8 cellular contexts compared by ENCODE assay signal in the genomic region with DNA sequence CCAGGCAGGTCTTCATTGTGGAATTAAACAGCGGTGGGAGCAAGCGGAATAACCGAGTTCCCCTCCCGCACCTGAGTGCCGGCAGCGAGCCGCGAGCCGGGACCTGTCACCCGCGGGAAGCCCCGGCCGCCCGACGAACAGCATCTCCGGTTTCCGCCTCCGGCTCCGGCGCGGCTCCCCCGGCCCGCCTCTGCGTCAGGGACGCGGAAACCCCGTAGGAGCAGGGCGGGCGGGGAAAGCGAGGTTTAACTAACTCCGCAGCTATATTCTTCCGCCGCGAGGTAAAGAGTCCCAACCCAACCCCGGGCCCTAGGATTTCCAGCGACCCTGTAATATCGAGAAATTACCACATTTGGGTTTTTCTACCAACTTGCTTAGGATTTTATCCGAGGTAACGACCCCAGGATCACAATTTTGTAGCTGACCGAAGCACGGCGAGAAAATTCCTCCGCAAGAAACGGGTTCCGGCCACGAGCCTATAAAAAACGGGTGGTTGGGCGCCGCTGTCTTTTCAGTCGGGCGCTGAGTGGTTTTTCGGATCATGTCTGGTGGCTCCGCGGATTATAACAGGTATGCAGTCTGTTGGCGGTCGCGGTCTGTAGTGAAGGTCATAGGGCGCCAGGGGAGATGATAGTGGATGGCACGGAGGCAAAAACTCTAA. TPM values are rescaled to one million over a fixed set of nuclear protein-coding genes. Genes with fewer than 3 reads are reported as not detected.
DNase-seq lines count a peak whose midpoint lies in the region; ATAC-seq, FAIRE-seq and TF ChIP-seq lines count a peak whose summit lies in the region.

A gene (plus strand): TSS at position 508 of the 661 bp plus-strand sequence. CDS start 34 bp downstream, at position 542.

- H3K27ac ChIP-seq in adipose tissue (ENCODE audit: low read depth, low read length): peak within 1 kb of the TSS; percentile 75
- H3K27ac ChIP-seq in cardiac muscle cell: peak within 1 kb of the TSS; percentile 99
- peak within 1 kb of the TSS; percentile 82 for H3K27ac ChIP-seq in trophoblast cell (ENCODE audit: low read depth, low read length)
- H3K27ac ChIP-seq in tibial artery: peak within 1 kb of the TSS; percentile 95 to 99

- TF ChIP-seq CTCF in cardiac muscle cell (IDR thresholded peaks at IDR 0.05; ENCODE audit: low read depth, low read length) (no peak), tibial artery (IDR thresholded peaks at IDR 0.05) (peak in 1 of 2 experiments; percentile 14)

- peak within 1 kb of the TSS; percentile 74 for H2AFZ ChIP-seq in trophoblast cell (ENCODE audit: insufficient read depth, low read length, poor library complexity)

- H3K4me1 ChIP-seq in cardiac muscle cell (ENCODE audit: low read depth) (peaks cover 12% of the 10 kb centered on the region), trophoblast cell (ENCODE audit: control insufficient read depth in 1 of 2, insufficient read depth in 2 of 2, low read length in 2 of 2) (peaks cover 0 to 2% of the 10 kb centered on the region in 2 experiments), tibial artery (peaks cover 0 to 39% (median 29%) of the 10 kb centered on the region in 4 donors)

- H2AK5ac ChIP-seq in trophoblast cell (ENCODE audit: low read length): peak within 1 kb of the TSS; percentile 16

- H4K8ac ChIP-seq in trophoblast cell (ENCODE audit: low read depth, low read length): peak within 1 kb of the TSS; percentile 89

- DNase-seq in GM12891 (ENCODE audit: insufficient read length, low spot score): peak; percentile 76
- peak; percentile 82 for DNase-seq in NCI-H146 treated with DMSO at 0.1 percent for 48 hours (lab: John Stamatoyannopoulos, UW; ENCODE audit: unreplicated experiment)
- DNase-seq in T-helper 1 cell: peak; percentile 81 to 93 (median 89)
- DNase-seq in cardiac muscle cell (ENCODE audit: low read depth in 1 of 2, low spot score in 1 of 2): peak; percentile 93 to 94
- peak; percentile 76 to 94 for DNase-seq in trophoblast cell
- DNase-seq in tibial artery: peak; percentile 85 to 92

- FAIRE-seq in GM12891 (lab: Jason Lieb, UNC): peak; percentile 85

- H3K36me3 ChIP-seq in cardiac muscle cell (peaks cover 40% of the 10 kb centered on the region), trophoblast cell (ENCODE audit: control insufficient read depth in 1 of 2, insufficient read depth in 2 of 2, low read length in 2 of 2) (peaks cover 6 to 31% of the 10 kb centered on the region in 2 experiments), tibial artery (peaks cover 39 to 42% (median 40%) of the 10 kb centered on the region in 3 donors)

- H3K4ac ChIP-seq in trophoblast cell (ENCODE audit: low read depth, low read length): peak within 1 kb of the TSS; percentile 94

- intact Hi-C loops in tibial artery (cut with DNase I; ENCODE audit: low total_unique reads): no loop called here

- 0 to 1% (median 0%) methylated on average over 59 of the region's 59 CpGs for WGBS in adipose tissue, 3 donors
- WGBS in trophoblast cell (ENCODE audit: extremely low coverage, insufficient coverage, insufficient read length): no CpG with 5 or more reads among the region's 59 CpGs

- peak; percentile 61 for ATAC-seq in HG02852 (IDR thresholded peaks at IDR 0.05; ENCODE audit: unreplicated experiment)

- no peak within 1 kb of the TSS for H3K23ac ChIP-seq in trophoblast cell (ENCODE audit: low read length)

- peak within 1 kb of the TSS; percentile 85 for H3K4me2 ChIP-seq in trophoblast cell (ENCODE audit: low read length)

- TF ChIP-seq POLR2A in GM12891 (IDR thresholded peaks at IDR 0.05; ENCODE audit: low read depth, low read length): peak; percentile 100

- H2BK5ac ChIP-seq in trophoblast cell (ENCODE audit: low read depth, low read length, poor library complexity): peak within 1 kb of the TSS; percentile 97

- peak within 1 kb of the TSS; percentile 85 for H4K91ac ChIP-seq in trophoblast cell (ENCODE audit: low read depth, low read length)

- peak within 1 kb of the TSS; percentile 94 for H2BK120ac ChIP-seq in trophoblast cell (ENCODE audit: insufficient read depth, low read length, poor library complexity)

- H3K9ac ChIP-seq in trophoblast cell (ENCODE audit: low read length): peak within 1 kb of the TSS; percentile 87

- H3K27me3 ChIP-seq in cardiac muscle cell (no peaks in the 10 kb centered on the region), trophoblast cell (ENCODE audit: insufficient read depth, low read length) (no peaks in the 10 kb centered on the region), tibial artery (no peaks in the 10 kb centered on the region)

- H3K18ac ChIP-seq in trophoblast cell (ENCODE audit: low read length): peak within 1 kb of the TSS; percentile 70

- peaks cover 14% of the 10 kb centered on the region for H3K79me1 ChIP-seq in trophoblast cell (ENCODE audit: low read length)

- peak within 1 kb of the TSS; percentile 60 for H4K12ac ChIP-seq in trophoblast cell (ENCODE audit: low read depth, low read length)

- H2BK12ac ChIP-seq in trophoblast cell (ENCODE audit: low read length): no peak within 1 kb of the TSS

- peaks cover 13% of the 10 kb centered on the region for H3K79me2 ChIP-seq in trophoblast cell (ENCODE audit: control insufficient read depth, insufficient read depth, low read length, poor library complexity)

- no peaks in the 10 kb centered on the region for H3K9me3 ChIP-seq in cardiac muscle cell (ENCODE audit: low read depth)
- peaks cover 3% of the 10 kb centered on the region for H3K9me3 ChIP-seq in trophoblast cell (ENCODE audit: insufficient read depth, low read depth, low read length)
- no peaks in the 10 kb centered on the region for H3K9me3 ChIP-seq in tibial artery

- H3K14ac ChIP-seq in trophoblast cell (ENCODE audit: low read length): peak within 1 kb of the TSS; percentile 91

- peak within 1 kb of the TSS; percentile 79 for H3K4me3 ChIP-seq in cardiac muscle cell
- peak within 1 kb of the TSS; percentile 97 for H3K4me3 ChIP-seq in trophoblast cell (ENCODE audit: low read depth, low read length)
- peak within 1 kb of the TSS; percentile 81 to 92 for H3K4me3 ChIP-seq in tibial artery

TF ChIP-seq in GM12891, 5 proteins besides CTCF, POLR2A, EP300 and RAD21:
- no peak for TF ChIP-seq SPI1 (IDR thresholded peaks at IDR 0.05; ENCODE audit: low read depth, low read length)
- peak; percentile 97 for TF ChIP-seq POU2F2 (IDR thresholded peaks at IDR 0.05; ENCODE audit: low read depth, low read length)
- TF ChIP-seq TAF1 (IDR thresholded peaks at IDR 0.05; ENCODE audit: low read depth, low read length): peak; percentile 99
- peak; percentile 33 for TF ChIP-seq PAX5 (IDR thresholded peaks at IDR 0.05; ENCODE audit: insufficient read depth, low read length, severe bottlenecking)
- peak; percentile 99 for TF ChIP-seq POLR2AphosphoS5 (IDR thresholded peaks at IDR 0.05; ENCODE audit: low read depth, low read length)

RNA-seq across cellular contexts. Expression of the gene that starts here (rescaled TPM):
- polyA plus RNA-seq in GM12891 (2012; ENCODE audit: low read depth, missing spikeins): 374 TPM
- polyA plus RNA-seq in adipose tissue: 100 to 1,000 TPM; 281 to 425 (median 396) TPM
- total RNA-seq in cardiac muscle cell: 621 and 911 TPM in 2 replicates
- polyA plus RNA-seq in cardiac muscle cell: 359 and 471 TPM in 2 replicates
- polyA plus RNA-seq in trophoblast cell (2013): 213 and 217 TPM in 2 replicates

Comparison
In these comparisons a context has a peak if more than half of its experiments do, and no peak if none do; other contexts are left out.
1. Peak in every context shown above with its lines: DNase-seq, ATAC-seq, H3K4me3 ChIP-seq and H3K27ac ChIP-seq.